ENCODE assay signal across 8 cellular contexts in the genomic region with DNA sequence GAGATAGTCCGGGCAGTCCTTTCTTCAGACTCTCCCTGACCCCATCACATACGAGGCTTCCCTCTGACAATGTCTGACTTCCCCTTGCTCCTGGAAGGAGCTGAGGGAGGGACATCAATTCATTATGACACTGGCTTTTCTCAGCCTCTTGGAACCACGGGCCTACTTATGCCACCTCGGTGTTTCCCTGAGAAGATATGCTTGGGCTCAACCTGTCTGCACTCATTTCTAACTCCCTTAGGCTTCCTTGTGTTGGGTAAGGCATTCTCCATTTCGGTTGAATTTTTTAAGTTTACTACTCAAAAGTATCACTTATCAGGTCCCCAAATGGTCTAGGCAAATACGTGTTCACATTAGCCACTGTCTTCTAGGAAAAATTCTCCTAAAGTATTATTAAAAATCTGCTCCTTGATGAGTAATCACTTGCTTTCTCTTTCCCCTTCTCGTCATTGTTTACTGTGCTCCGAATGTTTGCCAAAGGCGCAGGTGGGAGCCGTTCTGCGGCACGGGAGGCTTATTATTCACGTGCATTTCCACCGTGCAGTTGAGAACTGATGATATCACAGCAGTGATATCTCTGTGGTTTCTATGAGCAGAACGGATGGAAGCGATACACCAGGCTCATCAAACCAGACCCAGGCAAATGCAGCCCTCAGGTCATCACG. TPM values are rescaled to one million over a fixed set of nuclear protein-coding genes. Genes with fewer than 3 reads are reported as not detected.
DNase-seq lines count a peak whose midpoint lies in the region; ATAC-seq and TF ChIP-seq lines count a peak whose summit lies in the region.

No MANE protein-coding gene starts in this region.

- peak; percentile 52 for DNase-seq in BE2C
- DNase-seq in NCI-H510A (lab: John Stamatoyannopoulos, UW): peak; percentile 72
- peak; percentile 69 for DNase-seq in activated T-cell treated with anti-CD3 and anti-CD28 coated beads for 24 hours (ENCODE audit: low read depth)
- no peak for DNase-seq in neural crest cell (ENCODE audit: low read depth, low spot score)
- DNase-seq in globus pallidus (ENCODE audit: low spot score): no peak
- DNase-seq in NCI-H2171 treated with DMSO at 0.1 percent for 48 hours (lab: John Stamatoyannopoulos, UW): no peak
- no peak for DNase-seq in AG20443 (ENCODE audit: low spot score)

- no peak for ATAC-seq in HG03025 (IDR thresholded peaks at IDR 0.05; ENCODE audit: low FRiP score, unreplicated experiment)

- H3K36me3 Mint-ChIP-seq in neural crest cell (ENCODE audit: low read depth): no peaks in the 10 kb centered on the region

- no peaks in the 10 kb centered on the region for H3K9me3 ChIP-seq in BE2C

- TF ChIP-seq CTCF in BE2C (IDR thresholded peaks at IDR 0.05; ENCODE audit: low read depth, low read length): no peak
- no peak for TF ChIP-seq CTCF in neural crest cell (conservative IDR thresholded peaks at IDR 0.05)

- H3K27me3 ChIP-seq in BE2C: no peaks in the 10 kb centered on the region

- H3K27me3 Mint-ChIP-seq in neural crest cell (ENCODE audit: low read depth): no peaks in the 10 kb centered on the region

- peak overlapping the region; percentile 60 for H3K27ac Mint-ChIP-seq in neural crest cell (ENCODE audit: unreplicated experiment)

- H3K4me3 Mint-ChIP-seq in neural crest cell: no peak overlapping the region

- no peaks in the 10 kb centered on the region for H3K4me1 Mint-ChIP-seq in neural crest cell

- H3K4me1 ChIP-seq in BE2C: peaks cover 14% of the 10 kb centered on the region

- H3K4me3 ChIP-seq in BE2C (ENCODE audit: low read depth, low read length): peak overlapping the region; percentile 36

- H3K9me3 Mint-ChIP-seq in neural crest cell: peaks cover 3% of the 10 kb centered on the region

- H3K36me3 ChIP-seq in BE2C: no peaks in the 10 kb centered on the region

RNA-seq across cellular contexts. Expression of gene ARL4C, which starts 33.1 kb away (rescaled TPM):
- 30.7 TPM for polyA plus RNA-seq in BE2C (2012; ENCODE audit: insufficient read depth, insufficient read length, low read depth)
- 27.3 and 29.5 TPM in 2 replicates for total RNA-seq in neural crest cell

Comparison
In these comparisons a context has a peak if more than half of its experiments do, and no peak if none do; other contexts are left out.
1. DNase-seq: peak in BE2C (single experiment), NCI-H510A (single experiment) and activated T-cell treated with anti-CD3 and anti-CD28 coated beads for 24 hours (single experiment); none in neural crest cell (single experiment), globus pallidus (single experiment), NCI-H2171 treated with DMSO at 0.1 percent for 48 hours (single experiment) and AG20443 (single experiment).